In the genomic region with DNA sequence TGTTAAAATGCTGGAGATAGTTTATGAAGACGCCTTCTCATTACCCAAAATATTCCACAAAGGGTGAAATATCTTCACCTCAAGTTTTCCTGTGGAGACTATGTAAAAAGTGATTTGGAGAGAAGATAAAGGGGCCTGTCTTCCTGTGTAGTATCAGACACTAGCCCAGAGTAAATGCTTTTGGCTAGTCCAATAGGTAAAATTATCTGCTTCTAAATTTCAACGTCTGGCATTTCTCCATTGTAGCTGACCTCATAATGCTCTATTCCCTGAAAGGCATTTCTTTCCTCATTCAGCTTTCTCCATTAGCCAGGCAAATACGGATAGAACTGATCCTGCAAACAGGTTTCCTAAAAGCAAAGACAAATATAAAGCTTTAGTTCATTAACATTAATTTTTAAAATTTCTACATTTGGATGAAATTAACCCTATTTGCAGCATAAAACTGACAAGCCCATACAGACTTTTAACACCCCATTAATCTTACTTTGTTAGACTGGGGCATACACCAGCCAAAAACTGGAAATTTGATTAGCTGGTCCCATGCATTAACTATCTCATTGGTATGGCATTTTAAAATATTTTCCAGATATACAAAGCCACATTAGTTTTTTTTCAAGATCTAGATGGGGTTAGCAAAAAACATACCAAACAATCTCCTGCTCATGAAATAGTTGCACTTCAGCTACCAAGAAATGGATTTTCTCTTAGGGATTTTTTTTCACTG, we compare ENCODE assay signal across 25 cellular contexts.
DNase-seq lines count a peak whose midpoint lies in the region; ATAC-seq, FAIRE-seq and TF ChIP-seq lines count a peak whose summit lies in the region.
"Had no signal": no experiment of that assay in that cellular context is flagged by ENCODE, and none has a peak within 500 bp of the region (broad histone marks: within the 10 kb centered on the region; RNA-seq: fewer than 3 reads in every experiment).

No MANE protein-coding gene starts in this region.

- no peak for ATAC-seq in HG03432 (IDR thresholded peaks at IDR 0.05; ENCODE audit: unreplicated experiment)
- no peak for ATAC-seq in stimulated activated naive B cell treated with anti-CD40 and anti-IgM and Interleukin-4, amounts not matched to agents 10 μg/mL and 1 μg/mL and 100 μg/mL, for 72 hours (replicated peaks)
- ATAC-seq: A549, GM12878, PC-3 had no signal

- no peaks in the 10 kb centered on the region for H3K9me3 Mint-ChIP-seq in stimulated activated naive B cell treated with anti-CD40 and anti-IgM and Interleukin-4, amounts not matched to agents 10 μg/mL and 1 μg/mL and 100 μg/mL, for 72 hours
- H3K9me3 Mint-ChIP-seq: CD4-positive, alpha-beta T cell; HFFc6; IgD-negative memory B cell had no signal

- no peak for FAIRE-seq in GM19239 (lab: Jason Lieb, UNC)
- no peak for FAIRE-seq in HTR-8/SVneo (lab: Jason Lieb, UNC)
- FAIRE-seq: A549, GM12878 had no signal

- no peak overlapping the region for H3K27ac Mint-ChIP-seq in stimulated activated naive B cell treated with anti-CD40 and anti-IgM and Interleukin-4, amounts not matched to agents 10 μg/mL and 1 μg/mL and 100 μg/mL, for 72 hours
- H3K27ac Mint-ChIP-seq: CD4-positive, alpha-beta T cell; HFFc6; IgD-negative memory B cell had no signal

- H3K27me3 Mint-ChIP-seq in stimulated activated naive B cell treated with anti-CD40 and anti-IgM and Interleukin-4, amounts not matched to agents 10 μg/mL and 1 μg/mL and 100 μg/mL, for 72 hours, result no peaks in the 10 kb centered on the region
- H3K27me3 Mint-ChIP-seq: CD4-positive, alpha-beta T cell; IgD-negative memory B cell had no signal

- DNase-seq in DMS 273 (lab: John Stamatoyannopoulos, UW; ENCODE audit: unreplicated experiment) (peak; percentile 62), NCI-H226 (peak; percentile 50), SK-N-DZ (ENCODE audit: low spot score) (peak; percentile 6), fibroblast of the aortic adventitia (ENCODE audit: low read depth) (peak; percentile 6), GM19239 (ENCODE audit: insufficient read length, low spot score) (no peak), HTR-8/SVneo (ENCODE audit: insufficient read length, low spot score) (no peak)
- no peak for DNase-seq in stimulated activated naive B cell treated with anti-CD40 and anti-IgM and Interleukin-4, amounts not matched to agents 10 μg/mL and 1 μg/mL and 100 μg/mL, for 72 hours
- DNase-seq: AML-193; CD4-positive, alpha-beta T cell; GDM1; GOT3; HFFc6; NCI-H1105; NCI-H1436 treated with DMSO at 0.1 percent for 48 hours; NCI-H187 treated with DMSO at 0.1 percent for 48 hours; NCI-H510A; PC-3; SJCRH30; T-helper 1 cell had no signal

- H3K4me1 Mint-ChIP-seq in stimulated activated naive B cell treated with anti-CD40 and anti-IgM and Interleukin-4, amounts not matched to agents 10 μg/mL and 1 μg/mL and 100 μg/mL, for 72 hours, result no peaks in the 10 kb centered on the region
- H3K4me1 Mint-ChIP-seq: IgD-negative memory B cell had no signal

- TF ChIP-seq CTCF in fibroblast of the aortic adventitia (IDR thresholded peaks at IDR 0.05; ENCODE audit: insufficient read depth, low read length), result no peak

- H3K4me3 ChIP-seq in fibroblast of the aortic adventitia (ENCODE audit: low read depth, low read length), result no peak overlapping the region
- H3K4me3 ChIP-seq: A549; BLaER1 treated with 17β-estradiol and CSF1 and Interleukin-3, amounts not matched to agents 10 nM and 100 nM; GM12878; HAP-1; SJCRH30 had no signal

- H3K4me3 Mint-ChIP-seq in stimulated activated naive B cell treated with anti-CD40 and anti-IgM and Interleukin-4, amounts not matched to agents 10 μg/mL and 1 μg/mL and 100 μg/mL, for 72 hours, result no peak overlapping the region
- H3K4me3 Mint-ChIP-seq: CD4-positive, alpha-beta T cell; HFFc6; IgD-negative memory B cell had no signal

- H3K36me3 Mint-ChIP-seq in stimulated activated naive B cell treated with anti-CD40 and anti-IgM and Interleukin-4, amounts not matched to agents 10 μg/mL and 1 μg/mL and 100 μg/mL, for 72 hours, result no peaks in the 10 kb centered on the region
- H3K36me3 Mint-ChIP-seq: IgD-negative memory B cell had no signal

Comparison
In these comparisons a context has a peak if more than half of its experiments do, and no peak if none do; other contexts are left out.
1. DNase-seq: peak in DMS 273 (single experiment), NCI-H226 (single experiment), SK-N-DZ (single experiment) and fibroblast of the aortic adventitia (single experiment); none in GM19239 (single experiment), stimulated activated naive B cell treated with anti-CD40 and anti-IgM and Interleukin-4, amounts not matched to agents 10 μg/mL and 1 μg/mL and 100 μg/mL, for 72 hours (single experiment) and HTR-8/SVneo (single experiment).